8 cellular contexts compared by ENCODE assay signal in genomic region chr3:191296041-191296541, GRCh38. TPM values are rescaled to one million over a fixed set of nuclear protein-coding genes. Genes with fewer than 3 reads are reported as not detected.
DNase-seq lines count a peak whose midpoint lies in the region; ATAC-seq and TF ChIP-seq lines count a peak whose summit lies in the region.

No MANE protein-coding gene starts in this region.

- DNase-seq in mucosa of descending colon (peak in 1 of 3 donors; percentile 17), H4 (ENCODE audit: low spot score) (no peak), G401 (ENCODE audit: low spot score) (no peak), NCI-H524 treated with DMSO at 0.1 percent for 48 hours (lab: John Stamatoyannopoulos, UW) (no peak)
- no peak for DNase-seq in activated naive CD4-positive, alpha-beta T cell treated with anti-CD3 and anti-CD28 coated beads, Interleukin-2, amount 50 U/mL, for 16 hours

- H3K9me3 ChIP-seq in mucosa of descending colon: no peaks in the 10 kb centered on the region

- in situ Hi-C loops in G401 (cut with HindIII; ENCODE audit: low sequenced_read_pairs): no loop called here

- intact Hi-C loops in mucosa of descending colon (cut with DNase I, micrococcal nuclease): no loop called here

- no peaks in the 10 kb centered on the region for H3K36me3 ChIP-seq in mucosa of descending colon (ENCODE audit: low read depth)

- H3K4me1 ChIP-seq in mucosa of descending colon (ENCODE audit: low read depth): no peaks in the 10 kb centered on the region

- no peak for TF ChIP-seq CTCF in mucosa of descending colon (IDR thresholded peaks at IDR 0.05)

- H3K4me3 ChIP-seq in mucosa of descending colon: no peak overlapping the region

- ATAC-seq in GM18907 (IDR thresholded peaks at IDR 0.05; ENCODE audit: unreplicated experiment): peak; percentile 89
- peak; percentile 93 for ATAC-seq in HG02588 (IDR thresholded peaks at IDR 0.05; ENCODE audit: unreplicated experiment)
- ATAC-seq in HG03565 (IDR thresholded peaks at IDR 0.05; ENCODE audit: unreplicated experiment): peak; percentile 79
- ATAC-seq in mucosa of descending colon: peak; percentile 65

RNA-seq across cellular contexts. Expression of gene CCDC50, which starts 33.1 kb away (rescaled TPM):
- total RNA-seq in mucosa of descending colon: 10 to 100 TPM; 41.8 to 89.8 (median 60.2) TPM
- total RNA-seq in H4 (2014; rRNA removed; shearing (Covaris generic)): 106 and 121 TPM in 2 replicates
- 29.1 and 47.5 TPM in 2 replicates for total RNA-seq in G401 (2014; rRNA removed; shearing (Covaris generic))

RNA-seq across cellular contexts. Expression of gene UTS2B, which starts 34.2 kb away (rescaled TPM):
- total RNA-seq in mucosa of descending colon: under 1 TPM in 1 of 3 donors, not detected in 2; 0.47 TPM
- 0.95 TPM in 1 of 2 replicates, not detected in the other for total RNA-seq in H4 (2014; rRNA removed; shearing (Covaris generic))
- not detected in 2 replicates for total RNA-seq in G401 (2014; rRNA removed; shearing (Covaris generic))
